ENCODE assay signal across 8 cellular contexts in genomic region chr2:240585681-240586197, GRCh38. TPM values are rescaled to one million over a fixed set of nuclear protein-coding genes. Genes with fewer than 3 reads are reported as not detected.
DNase-seq lines count a peak whose midpoint lies in the region; ATAC-seq, FAIRE-seq and TF ChIP-seq lines count a peak whose summit lies in the region.

No MANE protein-coding gene starts in this region.

- no peaks in the 10 kb centered on the region for H4K20me1 ChIP-seq in neural cell (ENCODE audit: insufficient read depth)

- ATAC-seq in GM19397 (IDR thresholded peaks at IDR 0.05; ENCODE audit: unreplicated experiment) (no peak), GM19452 (IDR thresholded peaks at IDR 0.05; ENCODE audit: unreplicated experiment) (no peak)

- no peak for TF ChIP-seq EP300 in neural cell (conservative IDR thresholded peaks at IDR 0.05; ENCODE audit: poor library complexity, severe bottlenecking)

- peak overlapping the region; percentile 90 for H3K9ac ChIP-seq in neural cell (ENCODE audit: low read length)

- peaks cover 47% of the 10 kb centered on the region for H3K79me2 ChIP-seq in neural cell (replicated peaks; ENCODE audit: insufficient read depth, low read length)

- no peak for TF ChIP-seq CTCF in C4-2B (conservative IDR thresholded peaks at IDR 0.05)
- no peak for TF ChIP-seq CTCF in Peyer's patch (IDR thresholded peaks at IDR 0.05)
- TF ChIP-seq CTCF in neural cell (IDR thresholded peaks at IDR 0.05; ENCODE audit: poor library complexity, severe bottlenecking), result no peak

- H3K36me3 ChIP-seq in Peyer's patch (peaks cover 0 to 15% (median 0%) of the 10 kb centered on the region in 3 donors), neural cell (ENCODE audit: insufficient read depth, low read length) (no peaks in the 10 kb centered on the region)

- H3K9me2 ChIP-seq in neural cell (ENCODE audit: insufficient read depth, low read length), result no peaks in the 10 kb centered on the region

- H3K4me3 ChIP-seq in Peyer's patch (peak overlapping the region; percentile 66 to 98 (median 79)), neural cell (ENCODE audit: low read length) (peak overlapping the region; percentile 92)

- no peak for FAIRE-seq in GM19239 (lab: Jason Lieb, UNC)

- H3K27ac ChIP-seq in C4-2B, result peak overlapping the region; percentile 87
- H3K27ac ChIP-seq in Peyer's patch, result peak overlapping the region; percentile 82 to 99 (median 90)
- H3K27ac ChIP-seq in epithelial cell of prostate, result peak overlapping the region; percentile 73
- peak overlapping the region; percentile 88 for H3K27ac ChIP-seq in neural cell (ENCODE audit: low read length)

- H3K27me3 ChIP-seq in Peyer's patch, result no peaks in the 10 kb centered on the region
- no peaks in the 10 kb centered on the region for H3K27me3 ChIP-seq in neural cell (ENCODE audit: insufficient read depth, low read depth, low read length)

- peak overlapping the region; percentile 77 for H3K4me2 ChIP-seq in neural cell (ENCODE audit: low read length)

- no peaks in the 10 kb centered on the region for H3F3A ChIP-seq in neural cell (ENCODE audit: insufficient read depth, low read length, poor library complexity, severe bottlenecking)

- TF ChIP-seq RAD21 in neural cell (conservative IDR thresholded peaks at IDR 0.05), result no peak

- TF ChIP-seq POLR2A in Peyer's patch (IDR thresholded peaks at IDR 0.05), result no peak

- H3K9me3 ChIP-seq in Peyer's patch, result no peaks in the 10 kb centered on the region
- H3K9me3 ChIP-seq in neural cell (ENCODE audit: low read length), result no peaks in the 10 kb centered on the region

- no peak for DNase-seq in Peyer's patch
- no peak for DNase-seq in epithelial cell of prostate (ENCODE audit: low read depth, low spot score)
- no peak for DNase-seq in GM19239 (ENCODE audit: insufficient read length, low spot score)
- DNase-seq in T1000 (lab: John Stamatoyannopoulos, UW), result no peak

- peak overlapping the region; percentile 87 for H2AFZ ChIP-seq in neural cell (ENCODE audit: low read depth, low read length)

- H3K4me1 ChIP-seq in Peyer's patch, result peaks cover 15 to 31% (median 17%) of the 10 kb centered on the region in 4 donors

TF ChIP-seq in neural cell, 6 proteins besides CTCF, POLR2A, EP300 and RAD21:
- no peak for TF ChIP-seq REST (IDR thresholded peaks at IDR 0.05; ENCODE audit: borderline replicate concordance)
- TF ChIP-seq EZH2 (IDR thresholded peaks at IDR 0.05; ENCODE audit: borderline replicate concordance, insufficient read depth, low read length, poor library complexity, severe bottlenecking), result no peak
- TF ChIP-seq TAF1 (IDR thresholded peaks at IDR 0.05; ENCODE audit: low read depth), result no peak
- TF ChIP-seq POLR2AphosphoS5 (IDR thresholded peaks at IDR 0.05), result no peak
- TF ChIP-seq MXI1 (conservative IDR thresholded peaks at IDR 0.05; ENCODE audit: poor library complexity, severe bottlenecking), result no peak
- no peak for TF ChIP-seq SMC3 (conservative IDR thresholded peaks at IDR 0.05; ENCODE audit: poor library complexity)

RNA-seq across cellular contexts. Expression of gene CAPN10, which starts 0.8 kb away (rescaled TPM):
- 10 to 100 TPM; 48.3 to 96.4 (median 78.9) TPM for total RNA-seq in Peyer's patch
- 120 and 138 TPM in 2 replicates for polyA plus RNA-seq in neural cell
- polyA minus RNA-seq in neural cell, result 44.2 and 52.8 TPM in 2 replicates

RNA-seq across cellular contexts. Expression of gene RNPEPL1, which starts 17.5 kb away (rescaled TPM):
- 100 to 1,000 TPM in 3 of 4 donors, 10 to 100 TPM in 1; 85.0 to 175 (median 154) TPM for total RNA-seq in Peyer's patch
- 16.1 and 23.3 TPM in 2 replicates for polyA plus RNA-seq in neural cell
- 9.3 and 10.5 TPM in 2 replicates for polyA minus RNA-seq in neural cell

RNA-seq across cellular contexts. Expression of gene DUSP28, which starts 25.6 kb away (rescaled TPM):
- total RNA-seq in Peyer's patch, result 10 to 100 TPM in 1 of 4 donors, 1 to 10 TPM in 3; 4.2 to 10.1 (median 7.1) TPM
- 20.3 and 26.6 TPM in 2 replicates for polyA plus RNA-seq in neural cell
- polyA minus RNA-seq in neural cell, result 8.5 and 11.2 TPM in 2 replicates

RNA-seq across cellular contexts. Expression of gene ANKMY1, which starts 28.0 kb away (rescaled TPM):
- 10 to 100 TPM; 27.8 to 89.1 (median 40.1) TPM for total RNA-seq in Peyer's patch
- 6.6 and 16.6 TPM in 2 replicates for polyA plus RNA-seq in neural cell
- polyA minus RNA-seq in neural cell, result 9.5 and 10.0 TPM in 2 replicates

RNA-seq across cellular contexts. Expression of gene GPR35, which starts 39.5 kb away (rescaled TPM):
- total RNA-seq in Peyer's patch, result 100 to 1,000 TPM in 3 of 4 donors, 10 to 100 TPM in 1; 61.1 to 341 (median 261) TPM
- 2.8 and 4.1 TPM in 2 replicates for polyA plus RNA-seq in neural cell
- 0.58 and 1.9 TPM in 2 replicates for polyA minus RNA-seq in neural cell
